In genomic region chr1:9410737-9411297, GRCh38 we compare ENCODE assay signal across 1 cellular context.
A peak's percentile ranks its signal among the peaks of the same experiment; 100 is the strongest.
TF ChIP-seq lines count a peak whose summit lies in the region.

No MANE protein-coding gene starts in this region.

TF ChIP-seq in K562, 482 proteins besides CTCF, POLR2A, EP300 and RAD21 (continued from another document and continues in another):
- no peak for TF ChIP-seq RBBP5 (IDR thresholded peaks at IDR 0.05; ENCODE audit: borderline replicate concordance, insufficient read depth, low read length, poor library complexity, severe bottlenecking)
- TF ChIP-seq ZNF696 (CRISPR knock-in tag; conservative IDR thresholded peaks at IDR 0.05) = no peak
- peak; percentile 66 to 75 for TF ChIP-seq KDM1A (IDR thresholded peaks at IDR 0.05)
- TF ChIP-seq SAFB2 (IDR thresholded peaks at IDR 0.05; ENCODE audit: borderline replicate concordance, low read depth, low read length, severe bottlenecking) = no peak
- TF ChIP-seq ZNF24 (IDR thresholded peaks at IDR 0.05) = no peak
- TF ChIP-seq STAT5A (IDR thresholded peaks at IDR 0.05; ENCODE audit: borderline replicate concordance, low read length) = peak; percentile 65; the same call in 1 of the 2 replicates
- no peak for TF ChIP-seq CGGBP1 (CRISPR knock-in tag; IDR thresholded peaks at IDR 0.05)
- TF ChIP-seq CBFB (CRISPR knock-in tag; IDR thresholded peaks at IDR 0.05) = peak; percentile 30; the same call in 1 of the 2 replicates
- no peak for TF ChIP-seq MAFG (tag; conservative IDR thresholded peaks at IDR 0.05)
- peak; percentile 91 for TF ChIP-seq ZKSCAN1 (IDR thresholded peaks at IDR 0.05; ENCODE audit: low read depth, low read length)
- TF ChIP-seq SMAD4 (CRISPR knock-in tag; conservative IDR thresholded peaks at IDR 0.05) = 0 out of 2 replicates have a peak, but pooled peaks have one; percentile 38
- no peak for TF ChIP-seq TCFL5 (CRISPR knock-in tag; conservative IDR thresholded peaks at IDR 0.05)
- no peak for TF ChIP-seq ZNF561 (CRISPR knock-in tag; conservative IDR thresholded peaks at IDR 0.05)
- TF ChIP-seq ZFP30 (CRISPR knock-in tag; IDR thresholded peaks at IDR 0.05; ENCODE audit: borderline replicate concordance) = no peak
- peak; percentile 92 for TF ChIP-seq HES1 (IDR thresholded peaks at IDR 0.05; ENCODE audit: low read depth)
- no peak for TF ChIP-seq ZFP36 (IDR thresholded peaks at IDR 0.05; ENCODE audit: low read depth, low read length, partially characterized antibody)
- no peak for TF ChIP-seq SP2 (IDR thresholded peaks at IDR 0.05; ENCODE audit: extremely low read depth, low read depth, low read length, poor library complexity, severe bottlenecking)
- peak; percentile 71; the same call in 1 of the 2 replicates for TF ChIP-seq EZH2 (IDR thresholded peaks at IDR 0.05; ENCODE audit: borderline replicate concordance, low read depth, low read length)
- no peak for TF ChIP-seq ZNF175 (CRISPR knock-in tag; IDR thresholded peaks at IDR 0.05; ENCODE audit: low read depth)
- TF ChIP-seq GATA2 (CRISPR knock-in tag; IDR thresholded peaks at IDR 0.05) = peak; percentile 57; the same call in 1 of the 2 replicates
- TF ChIP-seq, protein P1, sequence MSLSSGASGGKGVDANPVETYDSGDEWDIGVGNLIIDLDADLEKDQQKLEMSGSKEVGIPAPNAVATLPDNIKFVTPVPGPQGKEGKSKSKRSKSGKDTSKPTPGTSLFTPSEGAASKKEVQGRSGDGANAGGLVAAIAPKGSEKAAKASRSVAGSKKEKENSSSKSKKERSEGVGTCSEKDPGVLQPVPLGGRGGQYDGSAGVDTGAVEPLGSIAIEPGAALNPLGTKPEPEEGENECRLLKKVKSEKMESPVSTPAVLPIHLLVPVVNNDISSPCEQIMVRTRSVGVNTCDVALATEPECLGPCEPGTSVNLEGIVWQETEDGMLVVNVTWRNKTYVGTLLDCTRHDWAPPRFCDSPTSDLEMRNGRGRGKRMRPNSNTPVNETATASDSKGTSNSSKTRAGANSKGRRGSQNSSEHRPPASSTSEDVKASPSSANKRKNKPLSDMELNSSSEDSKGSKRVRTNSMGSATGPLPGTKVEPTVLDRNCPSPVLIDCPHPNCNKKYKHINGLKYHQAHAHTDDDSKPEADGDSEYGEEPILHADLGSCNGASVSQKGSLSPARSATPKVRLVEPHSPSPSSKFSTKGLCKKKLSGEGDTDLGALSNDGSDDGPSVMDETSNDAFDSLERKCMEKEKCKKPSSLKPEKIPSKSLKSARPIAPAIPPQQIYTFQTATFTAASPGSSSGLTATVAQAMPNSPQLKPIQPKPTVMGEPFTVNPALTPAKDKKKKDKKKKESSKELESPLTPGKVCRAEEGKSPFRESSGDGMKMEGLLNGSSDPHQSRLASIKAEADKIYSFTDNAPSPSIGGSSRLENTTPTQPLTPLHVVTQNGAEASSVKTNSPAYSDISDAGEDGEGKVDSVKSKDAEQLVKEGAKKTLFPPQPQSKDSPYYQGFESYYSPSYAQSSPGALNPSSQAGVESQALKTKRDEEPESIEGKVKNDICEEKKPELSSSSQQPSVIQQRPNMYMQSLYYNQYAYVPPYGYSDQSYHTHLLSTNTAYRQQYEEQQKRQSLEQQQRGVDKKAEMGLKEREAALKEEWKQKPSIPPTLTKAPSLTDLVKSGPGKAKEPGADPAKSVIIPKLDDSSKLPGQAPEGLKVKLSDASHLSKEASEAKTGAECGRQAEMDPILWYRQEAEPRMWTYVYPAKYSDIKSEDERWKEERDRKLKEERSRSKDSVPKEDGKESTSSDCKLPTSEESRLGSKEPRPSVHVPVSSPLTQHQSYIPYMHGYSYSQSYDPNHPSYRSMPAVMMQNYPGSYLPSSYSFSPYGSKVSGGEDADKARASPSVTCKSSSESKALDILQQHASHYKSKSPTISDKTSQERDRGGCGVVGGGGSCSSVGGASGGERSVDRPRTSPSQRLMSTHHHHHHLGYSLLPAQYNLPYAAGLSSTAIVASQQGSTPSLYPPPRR (CRISPR knock-in tag; IDR thresholded peaks at IDR 0.05; ENCODE audit: borderline replicate concordance) = no peak
- no peak for TF ChIP-seq PREB (CRISPR knock-in tag; IDR thresholded peaks at IDR 0.05)
- no peak for TF ChIP-seq ZNF695 (CRISPR knock-in tag; IDR thresholded peaks at IDR 0.05)
- no peak for TF ChIP-seq ZFP1 (CRISPR knock-in tag; IDR thresholded peaks at IDR 0.05)
- TF ChIP-seq COPS2 (conservative IDR thresholded peaks at IDR 0.05) = no peak
- TF ChIP-seq ZNF3 (CRISPR knock-in tag; IDR thresholded peaks at IDR 0.05) = no peak
- no peak for TF ChIP-seq YBX1 (IDR thresholded peaks at IDR 0.05)
- TF ChIP-seq ZNF586 (CRISPR knock-in tag; conservative IDR thresholded peaks at IDR 0.05) = no peak
- peak in 1 of 2 experiments; percentile 26; a peak in 1 of 4 replicates for TF ChIP-seq RCOR1 (IDR thresholded peaks at IDR 0.05; ENCODE audit: borderline replicate concordance in 1 of 2, low read depth in 2 of 2, low read length in 2 of 2)
- TF ChIP-seq ZNF766 (CRISPR knock-in tag; conservative IDR thresholded peaks at IDR 0.05) = no peak
- no peak for TF ChIP-seq RBM25 (IDR thresholded peaks at IDR 0.05; ENCODE audit: low read depth, low read length, severe bottlenecking)
- peak; percentile 87 for TF ChIP-seq TAL1 (IDR thresholded peaks at IDR 0.05)
- peak; percentile 67 for TF ChIP-seq DPF2 (IDR thresholded peaks at IDR 0.05)
- no peak for TF ChIP-seq SFPQ (IDR thresholded peaks at IDR 0.05; ENCODE audit: low read depth, low read length)
- peak; percentile 83 for TF ChIP-seq TCF3 (CRISPR knock-in tag; IDR thresholded peaks at IDR 0.05)
- TF ChIP-seq ZNF124 (CRISPR knock-in tag; IDR thresholded peaks at IDR 0.05) = no peak
- TF ChIP-seq SIN3B (IDR thresholded peaks at IDR 0.05; ENCODE audit: low read depth) = no peak
- peak; percentile 31; the same call in 1 of the 2 replicates for TF ChIP-seq HBP1 (CRISPR knock-in tag; IDR thresholded peaks at IDR 0.05)
- peak; percentile 74 for TF ChIP-seq CEBPB (tag; IDR thresholded peaks at IDR 0.05)
- no peak for TF ChIP-seq ID3 (CRISPR knock-in tag; IDR thresholded peaks at IDR 0.05)
- no peak for TF ChIP-seq ID3 (tag; IDR thresholded peaks at IDR 0.05)
- TF ChIP-seq ZNF830 (CRISPR knock-in tag; IDR thresholded peaks at IDR 0.05) = no peak
- TF ChIP-seq ZBTB49 (CRISPR knock-in tag; IDR thresholded peaks at IDR 0.05; ENCODE audit: borderline replicate concordance) = no peak
- TF ChIP-seq SMARCE1 (IDR thresholded peaks at IDR 0.05) = peak; percentile 25; the same call in 1 of the 2 replicates
- no peak for TF ChIP-seq ZNF347 (CRISPR knock-in tag; IDR thresholded peaks at IDR 0.05; ENCODE audit: low read depth)
- TF ChIP-seq NFYB (IDR thresholded peaks at IDR 0.05; ENCODE audit: extremely low read depth, insufficient read length) = no peak
- TF ChIP-seq TEAD4 (IDR thresholded peaks at IDR 0.05; ENCODE audit: low read length) = peak; percentile 84
- TF ChIP-seq TEAD4 (CRISPR knock-in tag; IDR thresholded peaks at IDR 0.05; ENCODE audit: borderline replicate concordance) = no peak
- no peak for TF ChIP-seq NR4A1 (CRISPR knock-in tag; IDR thresholded peaks at IDR 0.05)
- no peak for TF ChIP-seq NR4A1 (tag; IDR thresholded peaks at IDR 0.05)
- TF ChIP-seq FOS (IDR thresholded peaks at IDR 0.05; ENCODE audit: extremely low read depth, insufficient read length) = no peak
- TF ChIP-seq, protein P2, sequence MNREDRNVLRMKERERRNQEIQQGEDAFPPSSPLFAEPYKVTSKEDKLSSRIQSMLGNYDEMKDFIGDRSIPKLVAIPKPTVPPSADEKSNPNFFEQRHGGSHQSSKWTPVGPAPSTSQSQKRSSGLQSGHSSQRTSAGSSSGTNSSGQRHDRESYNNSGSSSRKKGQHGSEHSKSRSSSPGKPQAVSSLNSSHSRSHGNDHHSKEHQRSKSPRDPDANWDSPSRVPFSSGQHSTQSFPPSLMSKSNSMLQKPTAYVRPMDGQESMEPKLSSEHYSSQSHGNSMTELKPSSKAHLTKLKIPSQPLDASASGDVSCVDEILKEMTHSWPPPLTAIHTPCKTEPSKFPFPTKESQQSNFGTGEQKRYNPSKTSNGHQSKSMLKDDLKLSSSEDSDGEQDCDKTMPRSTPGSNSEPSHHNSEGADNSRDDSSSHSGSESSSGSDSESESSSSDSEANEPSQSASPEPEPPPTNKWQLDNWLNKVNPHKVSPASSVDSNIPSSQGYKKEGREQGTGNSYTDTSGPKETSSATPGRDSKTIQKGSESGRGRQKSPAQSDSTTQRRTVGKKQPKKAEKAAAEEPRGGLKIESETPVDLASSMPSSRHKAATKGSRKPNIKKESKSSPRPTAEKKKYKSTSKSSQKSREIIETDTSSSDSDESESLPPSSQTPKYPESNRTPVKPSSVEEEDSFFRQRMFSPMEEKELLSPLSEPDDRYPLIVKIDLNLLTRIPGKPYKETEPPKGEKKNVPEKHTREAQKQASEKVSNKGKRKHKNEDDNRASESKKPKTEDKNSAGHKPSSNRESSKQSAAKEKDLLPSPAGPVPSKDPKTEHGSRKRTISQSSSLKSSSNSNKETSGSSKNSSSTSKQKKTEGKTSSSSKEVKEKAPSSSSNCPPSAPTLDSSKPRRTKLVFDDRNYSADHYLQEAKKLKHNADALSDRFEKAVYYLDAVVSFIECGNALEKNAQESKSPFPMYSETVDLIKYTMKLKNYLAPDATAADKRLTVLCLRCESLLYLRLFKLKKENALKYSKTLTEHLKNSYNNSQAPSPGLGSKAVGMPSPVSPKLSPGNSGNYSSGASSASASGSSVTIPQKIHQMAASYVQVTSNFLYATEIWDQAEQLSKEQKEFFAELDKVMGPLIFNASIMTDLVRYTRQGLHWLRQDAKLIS (CRISPR knock-in tag; IDR thresholded peaks at IDR 0.05) = no peak
- TF ChIP-seq ZNF274 (IDR thresholded peaks at IDR 0.05; ENCODE audit: borderline replicate concordance, low read depth, low read length) = no peak
